Comparison of ENCODE assay signal across 8 cellular contexts in the genomic region with DNA sequence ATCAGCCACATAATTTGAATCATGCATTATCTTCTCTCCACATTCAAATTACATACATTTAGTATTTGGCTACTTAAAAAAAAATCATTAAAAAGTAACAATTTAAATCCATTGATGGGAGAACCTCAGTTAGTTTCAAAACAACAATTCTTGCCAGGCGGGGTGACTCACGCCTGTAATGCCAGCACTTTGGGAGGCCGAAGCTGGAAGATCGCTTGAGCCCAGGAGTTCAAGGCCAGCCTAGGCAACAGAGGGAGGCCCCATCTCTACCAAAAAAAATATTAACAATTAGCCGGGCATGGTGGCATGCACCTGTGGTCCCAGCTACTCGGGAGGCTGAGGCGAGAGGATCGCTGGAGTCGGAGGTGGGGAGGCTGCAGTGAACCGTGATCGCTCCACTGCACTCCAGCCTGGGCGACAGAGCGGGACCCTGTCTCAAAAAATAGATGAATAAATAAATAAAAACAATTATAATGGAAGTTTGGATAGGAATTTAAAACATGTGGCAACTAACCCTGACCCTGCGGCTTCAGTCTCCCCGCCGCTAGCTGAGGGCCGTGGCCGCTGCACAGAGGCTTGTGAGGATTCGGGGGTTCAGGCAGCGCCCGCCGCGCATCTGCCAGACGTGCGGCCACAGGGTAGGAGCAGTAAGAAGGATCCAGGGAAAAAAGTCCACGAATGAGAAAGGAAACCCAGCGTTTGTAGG. TPM values are rescaled to one million over a fixed set of nuclear protein-coding genes. Genes with fewer than 3 reads are reported as not detected.
DNase-seq lines count a peak whose midpoint lies in the region; ATAC-seq, FAIRE-seq and TF ChIP-seq lines count a peak whose summit lies in the region.

No MANE protein-coding gene starts in this region.

- H3K4me1 ChIP-seq in ES-I3 (ENCODE audit: insufficient read depth, low read length) (no peaks in the 10 kb centered on the region), sigmoid colon (peaks cover 0 to 31% (median 21%) of the 10 kb centered on the region in 4 donors)

- intact Hi-C loops in sigmoid colon (cut with DNase I), result loop anchor here (2.0 to 10.0 kb wide), 2 partner anchors 258 to 358 kb away; no protein-coding TSS in a partner anchor

- TF ChIP-seq CTCF in fibroblast of mammary gland (conservative IDR thresholded peaks at IDR 0.05; ENCODE audit: control insufficient read depth, insufficient read depth, low read depth, low read length) (no peak), sigmoid colon (IDR thresholded peaks at IDR 0.05) (no peak), D721Med (IDR thresholded peaks at IDR 0.05; ENCODE audit: insufficient read depth, missing control alignments) (no peak)

- H3K27me3 ChIP-seq in sigmoid colon, result no peaks in the 10 kb centered on the region

- H3K4me3 ChIP-seq in SK-N-MC, result peak overlapping the region; percentile 84
- H3K4me3 ChIP-seq in fibroblast of mammary gland (ENCODE audit: control insufficient read depth, low read depth, low read length), result peak overlapping the region; percentile 75
- peak overlapping the region; percentile 73 to 94 (median 87) for H3K4me3 ChIP-seq in sigmoid colon

- DNase-seq in SK-N-MC (ENCODE audit: low read depth, low spot score), result no peak
- DNase-seq in fibroblast of mammary gland (ENCODE audit: low read depth), result peak; percentile 70
- DNase-seq in sigmoid colon, result no peak
- DNase-seq in D721Med (ENCODE audit: insufficient read length, low spot score), result no peak
- no peak for DNase-seq in HPDE6-E6E7 (ENCODE audit: extremely low spot score)

- TF ChIP-seq POLR2A in sigmoid colon (IDR thresholded peaks at IDR 0.05), result no peak

- WGBS in sigmoid colon, 2 donors, result 46 to 48% methylated on average over 27 of the region's 27 CpGs

- H3K36me3 ChIP-seq in ES-I3 (ENCODE audit: insufficient read depth, low read length), result no peaks in the 10 kb centered on the region
- no peaks in the 10 kb centered on the region for H3K36me3 ChIP-seq in SK-N-MC (ENCODE audit: insufficient read depth, low read length)
- H3K36me3 ChIP-seq in sigmoid colon, result no peaks in the 10 kb centered on the region

- no peak for FAIRE-seq in D721Med (lab: Jason Lieb, UNC)

- H3K27ac ChIP-seq in SK-N-MC, result peak overlapping the region; percentile 73
- H3K27ac ChIP-seq in sigmoid colon, result peak overlapping the region; percentile 97 to 99 (median 98)

- TF ChIP-seq EP300 in sigmoid colon (IDR thresholded peaks at IDR 0.05), result no peak

- H3K9me3 ChIP-seq in ES-I3 (ENCODE audit: control insufficient read depth, insufficient read depth, low read length) (no peaks in the 10 kb centered on the region), SK-N-MC (ENCODE audit: low read depth, low read length) (no peaks in the 10 kb centered on the region), sigmoid colon (no peaks in the 10 kb centered on the region)

- peak overlapping the region; percentile 94; the same call in 1 of the 2 replicates for H3K9ac ChIP-seq in ES-I3 (ENCODE audit: low read depth, low read length)
- peak overlapping the region; percentile 67 for H3K9ac ChIP-seq in SK-N-MC (ENCODE audit: insufficient read length)

- ATAC-seq in GM21717 (IDR thresholded peaks at IDR 0.05; ENCODE audit: unreplicated experiment) (no peak), HG03108 (IDR thresholded peaks at IDR 0.05; ENCODE audit: unreplicated experiment) (no peak)

RNA-seq across cellular contexts. Expression of a gene that starts 1.1 kb away (rescaled TPM):
- total RNA-seq in sigmoid colon, result 10 to 100 TPM; 25.0 to 37.1 (median 30.9) TPM
- 1 to 10 TPM; 3.2 to 6.9 (median 6.0) TPM for polyA plus RNA-seq in sigmoid colon
